ENCODE assay signal across 20 cellular contexts in the genomic region with DNA sequence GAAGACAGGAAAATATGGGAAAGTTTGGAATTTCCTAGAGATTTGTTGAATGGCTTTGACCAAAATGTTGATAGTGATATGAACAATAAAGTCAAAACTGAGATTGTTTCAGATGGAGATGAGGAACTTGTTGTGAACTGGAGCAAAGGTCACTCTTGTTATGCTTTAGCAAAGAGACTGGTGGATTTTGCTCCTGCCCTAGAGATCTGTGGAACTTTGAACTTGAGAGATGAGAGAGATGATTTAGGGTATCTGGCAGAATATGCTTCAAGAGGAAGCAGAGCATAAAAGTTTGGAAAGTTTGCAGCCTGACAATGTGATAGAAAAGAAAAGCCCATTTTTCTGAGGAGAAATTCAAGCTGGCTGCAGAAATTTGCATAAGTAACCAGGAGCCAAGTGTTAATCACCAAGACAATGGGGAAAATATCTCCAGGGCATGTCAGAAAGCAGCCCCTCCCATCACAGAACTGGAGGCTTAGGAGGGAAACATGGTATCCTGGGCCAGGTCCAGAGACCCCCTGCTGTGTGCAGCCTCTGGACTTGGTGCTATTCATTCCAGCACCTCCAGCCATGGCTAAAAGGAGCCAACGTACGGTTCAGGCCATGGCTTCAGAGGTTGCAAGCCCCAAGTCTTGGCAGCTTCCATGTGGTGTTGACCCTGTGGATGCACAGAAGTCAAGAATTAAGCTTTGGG.
"Had no signal": no experiment of that assay in that cellular context is flagged by ENCODE, and none has a peak within 500 bp of the region (broad histone marks: within the 10 kb centered on the region; RNA-seq: fewer than 3 reads in every experiment).

No MANE protein-coding gene starts in this region.

- H3K36me3 Mint-ChIP-seq: natural killer cell; stimulated activated effector memory CD8-positive, alpha-beta T cell treated with anti-CD3 and anti-CD28 coated beads, Interleukin-12 subunit alpha, Interleukin-12 subunit beta, amount 100 ng/mL, for 72 hours had no signal

- H3K4me1 Mint-ChIP-seq: natural killer cell; stimulated activated effector memory CD8-positive, alpha-beta T cell treated with anti-CD3 and anti-CD28 coated beads, Interleukin-12 subunit alpha, Interleukin-12 subunit beta, amount 100 ng/mL, for 72 hours had no signal

- H3K4me3 Mint-ChIP-seq: effector memory CD8-positive, alpha-beta T cell; natural killer cell; stimulated activated effector memory CD8-positive, alpha-beta T cell treated with anti-CD3 and anti-CD28 coated beads, Interleukin-12 subunit alpha, Interleukin-12 subunit beta, amount 100 ng/mL, for 72 hours; stimulated activated naive CD8-positive, alpha-beta T cell treated with anti-CD3 and anti-CD28 coated beads, Interleukin-15, amount 100 ng/mL, for 72 hours had no signal

- FAIRE-seq: frontal cortex, kidney had no signal

- H3K4me1 ChIP-seq: psoas muscle, sigmoid colon, suprapubic skin, vagina had no signal

- H3K27ac ChIP-seq: ovary, psoas muscle, sigmoid colon, suprapubic skin, vagina had no signal

- H3K4me3 ChIP-seq: ovary, psoas muscle, sigmoid colon, suprapubic skin, vagina had no signal

- H3K36me3 ChIP-seq: ovary, sigmoid colon, suprapubic skin, vagina had no signal

- H3K9me3 ChIP-seq: ovary, psoas muscle, suprapubic skin, vagina had no signal

- ATAC-seq: effector memory CD8-positive, alpha-beta T cell; left lobe of liver; natural killer cell; psoas muscle; right cardiac atrium; stimulated activated effector memory CD8-positive, alpha-beta T cell treated with anti-CD3 and anti-CD28 coated beads, Interleukin-12 subunit alpha, Interleukin-12 subunit beta, amount 100 ng/mL, for 72 hours; stimulated activated naive CD8-positive, alpha-beta T cell treated with anti-CD3 and anti-CD28 coated beads, Interleukin-15, amount 100 ng/mL, for 72 hours had no signal

- DNase-seq: cortex of kidney; effector memory CD8-positive, alpha-beta T cell; hypothalamus; kidney; natural killer cell; occipital lobe; ovary; posterior cingulate gyrus; psoas muscle; right cardiac atrium; sigmoid colon; stimulated activated CD4-positive, alpha-beta T cell treated with anti-CD3 and anti-CD28 coated beads, Interleukin-2, amount 100 ng/mL, for 24 hours; stimulated activated CD4-positive, alpha-beta T cell treated with anti-CD3 and anti-CD28 coated beads, Interleukin-4, amount 100 ng/mL, for 24 hours; stimulated activated naive CD8-positive, alpha-beta T cell treated with anti-CD3 and anti-CD28 coated beads, Interleukin-15, amount 100 ng/mL, for 72 hours; trophoblast cell had no signal

- H3K27me3 Mint-ChIP-seq: stimulated activated naive CD8-positive, alpha-beta T cell treated with anti-CD3 and anti-CD28 coated beads, Interleukin-15, amount 100 ng/mL, for 72 hours had no signal

- H3K27me3 ChIP-seq: ovary, sigmoid colon, suprapubic skin, vagina had no signal

- H3K9me3 Mint-ChIP-seq: natural killer cell had no signal

- H3K27ac Mint-ChIP-seq: effector memory CD8-positive, alpha-beta T cell; natural killer cell; stimulated activated effector memory CD8-positive, alpha-beta T cell treated with anti-CD3 and anti-CD28 coated beads, Interleukin-12 subunit alpha, Interleukin-12 subunit beta, amount 100 ng/mL, for 72 hours; stimulated activated naive CD8-positive, alpha-beta T cell treated with anti-CD3 and anti-CD28 coated beads, Interleukin-15, amount 100 ng/mL, for 72 hours had no signal
